Comparison of ENCODE assay signal across 8 cellular contexts in the genomic region with DNA sequence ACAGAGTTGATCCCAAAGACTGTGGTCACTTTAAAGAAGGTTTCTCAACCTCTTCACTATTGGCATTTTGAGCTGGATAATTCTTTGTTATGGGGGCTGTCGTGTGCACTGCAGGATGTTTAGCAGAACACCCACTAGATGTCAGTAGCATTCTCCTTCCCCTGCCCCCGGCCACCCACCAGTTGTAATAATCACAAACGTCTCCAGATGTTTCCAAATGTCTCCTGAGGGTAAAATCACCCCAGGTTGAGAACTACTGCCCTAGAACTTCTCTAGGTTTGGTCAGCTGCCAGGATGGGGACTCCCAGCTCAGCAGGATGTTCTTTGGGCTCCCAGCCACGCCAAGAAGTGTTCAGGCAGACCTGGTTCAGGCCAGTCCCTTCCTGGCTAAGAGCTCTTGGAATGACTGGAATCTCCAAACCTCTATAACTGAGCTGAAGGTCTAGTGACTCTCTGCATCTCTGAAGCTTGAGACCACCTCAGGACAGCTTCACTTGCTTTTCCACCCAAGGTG. TPM values are rescaled to one million over a fixed set of nuclear protein-coding genes. Genes with fewer than 3 reads are reported as not detected.
DNase-seq lines count a peak whose midpoint lies in the region; ATAC-seq lines count a peak whose summit lies in the region.

No MANE protein-coding gene starts in this region.

- H3K4me1 ChIP-seq in right cardiac atrium (ENCODE audit: control insufficient read depth, insufficient read depth, low read length) = peaks cover 2% of the 10 kb centered on the region

- no peak overlapping the region for H3K4me3 Mint-ChIP-seq in activated naive CD4-positive, alpha-beta T cell treated with anti-CD3 and anti-CD28 coated beads, Interleukin-2, amount 10 ng/mL, durations not matched to agents 7 days and 5 days

- ATAC-seq in right cardiac atrium (peak; percentile 36 to 65), GM19023 (IDR thresholded peaks at IDR 0.05; ENCODE audit: unreplicated experiment) (no peak), GM21515 (IDR thresholded peaks at IDR 0.05; ENCODE audit: unreplicated experiment) (no peak)

- 7% methylated on average over 4 of the region's 4 CpGs for WGBS in right cardiac atrium

- no peak overlapping the region for H3K4me3 ChIP-seq in right cardiac atrium (ENCODE audit: low read length)

- DNase-seq in NCI-H1417 (lab: John Stamatoyannopoulos, UW) = peak in 2 of 3 experiments; percentile 5 to 51
- DNase-seq in NCI-H1417 treated with DMSO at 0.1 percent for 48 hours (lab: John Stamatoyannopoulos, UW) = no peak
- peak; percentile 67 for DNase-seq in NCI-H1694 (lab: John Stamatoyannopoulos, UW)
- peak; percentile 48 for DNase-seq in activated naive CD4-positive, alpha-beta T cell treated with anti-CD3 and anti-CD28 coated beads, Interleukin-2, amount 10 ng/mL, durations not matched to agents 7 days and 5 days
- no peak for DNase-seq in right cardiac atrium
- DNase-seq in stimulated activated CD4-positive, alpha-beta T cell treated with anti-CD3 and anti-CD28 coated beads, Interleukin-4, amount 100 ng/mL, for 24 hours = peak; percentile 44

- H3K36me3 Mint-ChIP-seq in activated naive CD4-positive, alpha-beta T cell treated with anti-CD3 and anti-CD28 coated beads, Interleukin-2, amount 10 ng/mL, durations not matched to agents 7 days and 5 days = no peaks in the 10 kb centered on the region

- no peaks in the 10 kb centered on the region for H3K27me3 Mint-ChIP-seq in activated naive CD4-positive, alpha-beta T cell treated with anti-CD3 and anti-CD28 coated beads, Interleukin-2, amount 10 ng/mL, durations not matched to agents 7 days and 5 days

- no peaks in the 10 kb centered on the region for H3K4me1 Mint-ChIP-seq in activated naive CD4-positive, alpha-beta T cell treated with anti-CD3 and anti-CD28 coated beads, Interleukin-2, amount 10 ng/mL, durations not matched to agents 7 days and 5 days

- H3K27ac ChIP-seq in right cardiac atrium (ENCODE audit: low read length) = no peak overlapping the region

- H3K27ac Mint-ChIP-seq in activated naive CD4-positive, alpha-beta T cell treated with anti-CD3 and anti-CD28 coated beads, Interleukin-2, amount 10 ng/mL, durations not matched to agents 7 days and 5 days = no peak overlapping the region

- no peaks in the 10 kb centered on the region for H3K27me3 ChIP-seq in right cardiac atrium (ENCODE audit: control insufficient read depth, insufficient read depth)

- intact Hi-C loops in right cardiac atrium (cut with DNase I) = no loop called here

- H3K9me3 ChIP-seq in right cardiac atrium (ENCODE audit: control insufficient read depth, low read length) = no peaks in the 10 kb centered on the region

- H3K9me3 Mint-ChIP-seq in activated naive CD4-positive, alpha-beta T cell treated with anti-CD3 and anti-CD28 coated beads, Interleukin-2, amount 10 ng/mL, durations not matched to agents 7 days and 5 days = no peaks in the 10 kb centered on the region

- CTCF ChIA-PET in activated naive CD4-positive, alpha-beta T cell treated with anti-CD3 and anti-CD28 coated beads, Interleukin-2, amount 10 ng/mL, durations not matched to agents 7 days and 5 days (lab: Charles Lee) = interaction anchor here (0.6 to 19.5 kb wide), 23 partner anchors 9 to 1051 kb away, joined by 3 to 633 read pairs (median 5); a partner anchor contains a TSS

RNA-seq across cellular contexts. Expression of a gene that starts 12.5 kb away (rescaled TPM):
- total RNA-seq in right cardiac atrium = 1 to 10 TPM; 5.7 to 6.9 (median 6.6) TPM
- 4.8 TPM for polyA plus RNA-seq in right cardiac atrium

RNA-seq across cellular contexts. Expression of a gene that starts 15.1 kb away (rescaled TPM):
- 10 to 100 TPM in 1 of 4 donors, 1 to 10 TPM in 3; 5.8 to 11.4 (median 6.7) TPM for total RNA-seq in right cardiac atrium
- 4.1 TPM for polyA plus RNA-seq in right cardiac atrium

RNA-seq across cellular contexts. Expression of a gene that starts 37.9 kb away (rescaled TPM):
- total RNA-seq in right cardiac atrium = 10 to 100 TPM; 16.5 to 33.5 (median 27.2) TPM
- polyA plus RNA-seq in right cardiac atrium = 29.6 TPM

RNA-seq across cellular contexts. Expression of a gene that starts 39.9 kb away (rescaled TPM):
- total RNA-seq in right cardiac atrium = 100 to 1,000 TPM; 108 to 126 (median 112) TPM
- polyA plus RNA-seq in right cardiac atrium = 140 TPM

RNA-seq across cellular contexts. Expression of a gene that starts 47.2 kb away (rescaled TPM):
- not detected for total RNA-seq in right cardiac atrium
- polyA plus RNA-seq in right cardiac atrium = not detected

Comparison
In these comparisons a context has a peak if more than half of its experiments do, and no peak if none do; other contexts are left out.
1. DNase-seq: peak in NCI-H1417 (2 of 3), NCI-H1694 (single experiment), activated naive CD4-positive, alpha-beta T cell treated with anti-CD3 and anti-CD28 coated beads, Interleukin-2, amount 10 ng/mL, durations not matched to agents 7 days and 5 days (single experiment) and stimulated activated CD4-positive, alpha-beta T cell treated with anti-CD3 and anti-CD28 coated beads, Interleukin-4, amount 100 ng/mL, for 24 hours (single experiment); none in NCI-H1417 treated with DMSO at 0.1 percent for 48 hours (single experiment) and right cardiac atrium (0 of 3).
2. ATAC-seq: peak in right cardiac atrium (2 of 2); none in GM19023 (single experiment) and GM21515 (single experiment).